1 cellular context compared by ENCODE assay signal in the genomic region with DNA sequence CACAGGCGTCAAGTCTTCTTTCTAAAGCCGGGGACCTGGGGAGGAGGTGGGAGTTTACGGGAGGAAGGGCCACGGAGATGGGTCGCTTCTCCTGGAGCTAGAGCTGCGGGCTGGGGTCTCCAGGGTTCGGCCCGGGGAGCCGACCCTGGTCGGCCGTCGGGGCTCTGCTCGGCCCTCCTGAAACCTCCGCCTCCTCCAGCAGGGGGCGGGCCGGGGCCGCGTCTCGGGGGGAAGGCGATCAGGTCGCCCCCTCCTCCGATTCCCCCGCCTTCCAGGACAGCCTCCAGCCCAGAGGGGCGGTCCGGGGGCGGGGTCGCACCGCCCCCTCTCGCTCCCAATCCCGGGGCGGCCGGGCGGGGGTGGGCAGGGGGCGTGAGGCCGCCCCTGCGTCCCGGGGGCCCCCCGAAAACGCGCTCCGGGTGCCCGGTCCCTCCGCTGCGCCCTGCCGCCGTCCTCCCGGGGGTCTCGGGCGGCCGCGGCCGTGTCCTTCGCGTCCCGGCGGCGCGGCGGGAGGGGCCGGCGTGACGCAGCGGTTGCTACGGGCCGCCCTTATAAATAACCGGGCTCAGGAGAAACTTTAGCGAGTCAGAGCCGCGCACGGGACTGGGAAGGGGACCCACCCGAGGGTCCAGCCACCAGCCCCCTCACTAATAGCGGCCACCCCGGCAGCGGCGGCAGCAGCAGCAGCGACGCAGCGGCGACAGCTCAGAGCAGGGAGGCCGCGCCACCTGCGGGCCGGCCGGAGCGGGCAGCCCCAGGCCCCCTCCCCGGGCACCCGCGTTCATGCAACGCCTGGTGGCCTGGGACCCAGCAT.
TF ChIP-seq lines count a peak whose summit lies in the region.

Gene CEBPB (plus strand): TSS at position 580 of the 814 bp plus-strand sequence. CDS start 204 bp downstream, at position 784.

TF ChIP-seq in HepG2, 621 proteins besides CTCF, POLR2A, EP300 and RAD21 (continued from another document and continues in another):
- TF ChIP-seq, protein P1, sequence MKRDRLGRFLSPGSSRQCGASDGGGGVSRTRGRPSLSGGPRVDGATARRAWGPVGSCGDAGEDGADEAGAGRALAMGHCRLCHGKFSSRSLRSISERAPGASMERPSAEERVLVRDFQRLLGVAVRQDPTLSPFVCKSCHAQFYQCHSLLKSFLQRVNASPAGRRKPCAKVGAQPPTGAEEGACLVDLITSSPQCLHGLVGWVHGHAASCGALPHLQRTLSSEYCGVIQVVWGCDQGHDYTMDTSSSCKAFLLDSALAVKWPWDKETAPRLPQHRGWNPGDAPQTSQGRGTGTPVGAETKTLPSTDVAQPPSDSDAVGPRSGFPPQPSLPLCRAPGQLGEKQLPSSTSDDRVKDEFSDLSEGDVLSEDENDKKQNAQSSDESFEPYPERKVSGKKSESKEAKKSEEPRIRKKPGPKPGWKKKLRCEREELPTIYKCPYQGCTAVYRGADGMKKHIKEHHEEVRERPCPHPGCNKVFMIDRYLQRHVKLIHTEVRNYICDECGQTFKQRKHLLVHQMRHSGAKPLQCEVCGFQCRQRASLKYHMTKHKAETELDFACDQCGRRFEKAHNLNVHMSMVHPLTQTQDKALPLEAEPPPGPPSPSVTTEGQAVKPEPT (CRISPR knock-in tag; IDR thresholded peaks at IDR 0.05; ENCODE audit: low read depth), result no peak; the same call in 1 of the 2 replicates
- TF ChIP-seq ETV6 (CRISPR knock-in tag; conservative IDR thresholded peaks at IDR 0.05), result peak; percentile 97
- TF ChIP-seq MZF1 (CRISPR knock-in tag; IDR thresholded peaks at IDR 0.05; ENCODE audit: borderline replicate concordance), result no peak
- 0 out of 2 replicates have a peak, but pooled peaks have one; percentile 22 for TF ChIP-seq ZNF652 (CRISPR knock-in tag; IDR thresholded peaks at IDR 0.05; ENCODE audit: borderline replicate concordance, low read depth)
- no peak; the same call in 1 of the 2 replicates for TF ChIP-seq ZNF546 (CRISPR knock-in tag; conservative IDR thresholded peaks at IDR 0.05)
- TF ChIP-seq ZNF576 (CRISPR knock-in tag; IDR thresholded peaks at IDR 0.05), result no peak
- peak; percentile 48; the same call in 1 of the 2 replicates for TF ChIP-seq SIX1 (CRISPR knock-in tag; IDR thresholded peaks at IDR 0.05; ENCODE audit: borderline replicate concordance)
- TF ChIP-seq SRY (CRISPR knock-in tag; IDR thresholded peaks at IDR 0.05), result peak; percentile 85
- peak; percentile 77 for TF ChIP-seq ZNF121 (CRISPR knock-in tag; IDR thresholded peaks at IDR 0.05)
- no peak for TF ChIP-seq TP53 (CRISPR knock-in tag; conservative IDR thresholded peaks at IDR 0.05)
- TF ChIP-seq ZNF660 (CRISPR knock-in tag; IDR thresholded peaks at IDR 0.05; ENCODE audit: borderline replicate concordance, low read depth), result no peak
- no peak for TF ChIP-seq SCMH1 (CRISPR knock-in tag; IDR thresholded peaks at IDR 0.05; ENCODE audit: borderline replicate concordance)
- TF ChIP-seq ZMAT3 (CRISPR knock-in tag; conservative IDR thresholded peaks at IDR 0.05), result peak; percentile 93; the same call in 1 of the 2 replicates
- peak; percentile 95 for TF ChIP-seq CBX1 (IDR thresholded peaks at IDR 0.05; ENCODE audit: low read depth)
- peak; percentile 60; the same call in 1 of the 2 replicates for TF ChIP-seq ZNF800 (CRISPR knock-in tag; IDR thresholded peaks at IDR 0.05)
- TF ChIP-seq POLR2AphosphoS5 (IDR thresholded peaks at IDR 0.05; ENCODE audit: low read depth, low read length), result peak; percentile 99
- peak; percentile 48; the same call in 1 of the 2 replicates for TF ChIP-seq RFX3 (CRISPR knock-in tag; IDR thresholded peaks at IDR 0.05)
- TF ChIP-seq, protein P2, sequence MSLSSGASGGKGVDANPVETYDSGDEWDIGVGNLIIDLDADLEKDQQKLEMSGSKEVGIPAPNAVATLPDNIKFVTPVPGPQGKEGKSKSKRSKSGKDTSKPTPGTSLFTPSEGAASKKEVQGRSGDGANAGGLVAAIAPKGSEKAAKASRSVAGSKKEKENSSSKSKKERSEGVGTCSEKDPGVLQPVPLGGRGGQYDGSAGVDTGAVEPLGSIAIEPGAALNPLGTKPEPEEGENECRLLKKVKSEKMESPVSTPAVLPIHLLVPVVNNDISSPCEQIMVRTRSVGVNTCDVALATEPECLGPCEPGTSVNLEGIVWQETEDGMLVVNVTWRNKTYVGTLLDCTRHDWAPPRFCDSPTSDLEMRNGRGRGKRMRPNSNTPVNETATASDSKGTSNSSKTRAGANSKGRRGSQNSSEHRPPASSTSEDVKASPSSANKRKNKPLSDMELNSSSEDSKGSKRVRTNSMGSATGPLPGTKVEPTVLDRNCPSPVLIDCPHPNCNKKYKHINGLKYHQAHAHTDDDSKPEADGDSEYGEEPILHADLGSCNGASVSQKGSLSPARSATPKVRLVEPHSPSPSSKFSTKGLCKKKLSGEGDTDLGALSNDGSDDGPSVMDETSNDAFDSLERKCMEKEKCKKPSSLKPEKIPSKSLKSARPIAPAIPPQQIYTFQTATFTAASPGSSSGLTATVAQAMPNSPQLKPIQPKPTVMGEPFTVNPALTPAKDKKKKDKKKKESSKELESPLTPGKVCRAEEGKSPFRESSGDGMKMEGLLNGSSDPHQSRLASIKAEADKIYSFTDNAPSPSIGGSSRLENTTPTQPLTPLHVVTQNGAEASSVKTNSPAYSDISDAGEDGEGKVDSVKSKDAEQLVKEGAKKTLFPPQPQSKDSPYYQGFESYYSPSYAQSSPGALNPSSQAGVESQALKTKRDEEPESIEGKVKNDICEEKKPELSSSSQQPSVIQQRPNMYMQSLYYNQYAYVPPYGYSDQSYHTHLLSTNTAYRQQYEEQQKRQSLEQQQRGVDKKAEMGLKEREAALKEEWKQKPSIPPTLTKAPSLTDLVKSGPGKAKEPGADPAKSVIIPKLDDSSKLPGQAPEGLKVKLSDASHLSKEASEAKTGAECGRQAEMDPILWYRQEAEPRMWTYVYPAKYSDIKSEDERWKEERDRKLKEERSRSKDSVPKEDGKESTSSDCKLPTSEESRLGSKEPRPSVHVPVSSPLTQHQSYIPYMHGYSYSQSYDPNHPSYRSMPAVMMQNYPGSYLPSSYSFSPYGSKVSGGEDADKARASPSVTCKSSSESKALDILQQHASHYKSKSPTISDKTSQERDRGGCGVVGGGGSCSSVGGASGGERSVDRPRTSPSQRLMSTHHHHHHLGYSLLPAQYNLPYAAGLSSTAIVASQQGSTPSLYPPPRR (CRISPR knock-in tag; IDR thresholded peaks at IDR 0.05; ENCODE audit: borderline replicate concordance), result no peak; the same call in 1 of the 2 replicates
- peak; percentile 69; the same call in 1 of the 2 replicates for TF ChIP-seq CHCHD3 (CRISPR knock-in tag; IDR thresholded peaks at IDR 0.05)
- no peak for TF ChIP-seq BRCA1 (CRISPR knock-in tag; IDR thresholded peaks at IDR 0.05)
- no peak for TF ChIP-seq AKNA (CRISPR knock-in tag; IDR thresholded peaks at IDR 0.05; ENCODE audit: borderline replicate concordance)
- TF ChIP-seq, protein P3, sequence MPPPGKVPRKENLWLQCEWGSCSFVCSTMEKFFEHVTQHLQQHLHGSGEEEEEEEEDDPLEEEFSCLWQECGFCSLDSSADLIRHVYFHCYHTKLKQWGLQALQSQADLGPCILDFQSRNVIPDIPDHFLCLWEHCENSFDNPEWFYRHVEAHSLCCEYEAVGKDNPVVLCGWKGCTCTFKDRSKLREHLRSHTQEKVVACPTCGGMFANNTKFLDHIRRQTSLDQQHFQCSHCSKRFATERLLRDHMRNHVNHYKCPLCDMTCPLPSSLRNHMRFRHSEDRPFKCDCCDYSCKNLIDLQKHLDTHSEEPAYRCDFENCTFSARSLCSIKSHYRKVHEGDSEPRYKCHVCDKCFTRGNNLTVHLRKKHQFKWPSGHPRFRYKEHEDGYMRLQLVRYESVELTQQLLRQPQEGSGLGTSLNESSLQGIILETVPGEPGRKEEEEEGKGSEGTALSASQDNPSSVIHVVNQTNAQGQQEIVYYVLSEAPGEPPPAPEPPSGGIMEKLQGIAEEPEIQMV (CRISPR knock-in tag; IDR thresholded peaks at IDR 0.05; ENCODE audit: low read depth), result no peak; the same call in 1 of the 2 replicates
- no peak for TF ChIP-seq CEBPZ (IDR thresholded peaks at IDR 0.05; ENCODE audit: low read length)
- no peak for TF ChIP-seq TCF12 (IDR thresholded peaks at IDR 0.05)
- peak; percentile 72 for TF ChIP-seq TCF12 (CRISPR knock-in tag; IDR thresholded peaks at IDR 0.05)
- TF ChIP-seq ZNF235 (CRISPR knock-in tag; IDR thresholded peaks at IDR 0.05; ENCODE audit: borderline replicate concordance), result peak; percentile 39; the same call in 1 of the 2 replicates
- no peak for TF ChIP-seq ISX (CRISPR knock-in tag; conservative IDR thresholded peaks at IDR 0.05)
- no peak for TF ChIP-seq ELF4 (CRISPR knock-in tag; IDR thresholded peaks at IDR 0.05; ENCODE audit: borderline replicate concordance)
- peak; percentile 95 for TF ChIP-seq TGIF2 (CRISPR knock-in tag; IDR thresholded peaks at IDR 0.05)
